In the genomic region with DNA sequence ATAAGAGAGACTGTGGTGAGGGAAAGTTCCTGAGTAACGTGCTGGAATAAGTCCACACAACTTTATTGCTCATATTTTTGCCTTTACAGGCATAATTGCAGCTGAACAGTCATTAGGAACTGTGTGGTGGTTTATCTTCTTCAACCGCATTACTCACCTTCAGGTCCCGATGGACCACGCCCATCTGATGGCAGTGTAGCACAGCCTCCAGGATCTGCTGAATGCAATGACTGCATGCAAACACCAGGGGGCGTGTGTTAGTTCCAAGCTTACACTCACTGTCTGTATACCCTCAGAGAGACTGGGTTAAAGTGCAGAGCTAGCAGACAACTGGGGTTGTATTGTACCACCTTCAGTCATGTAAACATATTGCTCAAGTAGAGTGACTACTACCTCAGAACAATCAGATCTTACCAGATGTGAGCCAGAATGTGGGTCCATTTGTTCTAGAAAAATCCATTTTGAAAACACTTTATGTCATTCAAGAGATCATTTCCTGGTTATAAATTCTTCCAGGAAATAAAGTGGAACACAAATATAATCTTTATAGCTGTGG, we compare ENCODE assay signal across 8 cellular contexts.
DNase-seq lines count a peak whose midpoint lies in the region; TF ChIP-seq lines count a peak whose summit lies in the region.

No MANE protein-coding gene starts in this region.

- H3K4me3 Mint-ChIP-seq in H9 (no peak overlapping the region), neural progenitor cell (no peak overlapping the region)
- no peak overlapping the region for H3K4me3 Mint-ChIP-seq in activated T-helper 1 cell treated with anti-CD3 and anti-CD28 coated beads, Interleukin-12 subunit alpha, Interleukin-12 subunit beta, Interleukin-2, Interleukin-4 antibody, amounts not matched to agents 30 ng/mL and 10 ng/mL and 1 ng/mL, durations not matched to agents 14 hours and 24 hours and 36 hours

- H3K27me3 ChIP-seq in H9 (ENCODE audit: insufficient read depth, low read length) (no peaks in the 10 kb centered on the region), Loucy (ENCODE audit: insufficient read depth, low read length, poor library complexity, severe bottlenecking) (no peaks in the 10 kb centered on the region), neural progenitor cell (no peaks in the 10 kb centered on the region), stomach (no peaks in the 10 kb centered on the region)

- no CpG with 5 or more reads among the region's 5 CpGs for WGBS in H9 (ENCODE audit: extremely low coverage, insufficient read length, low lambda C conversion rate)
- WGBS in stomach, 5 donors, result 13 to 16% (median 15%) methylated on average over 4 to 5 of the region's 5 CpGs

- no peak overlapping the region for H3K56ac ChIP-seq in H9 (ENCODE audit: insufficient read length, low read depth, low read length)

- no peak overlapping the region for H3K14ac ChIP-seq in H9 (ENCODE audit: insufficient read depth, low read length)

- no peak overlapping the region for H3K23ac ChIP-seq in H9 (ENCODE audit: insufficient read length, low read depth, low read length)

- no peaks in the 10 kb centered on the region for H3K4me1 ChIP-seq in H9 (ENCODE audit: insufficient read depth, low read length)
- peaks cover 11% of the 10 kb centered on the region for H3K4me1 ChIP-seq in Loucy (ENCODE audit: insufficient read depth, low read length, poor library complexity, severe bottlenecking)
- no peaks in the 10 kb centered on the region for H3K4me1 ChIP-seq in neural progenitor cell
- H3K4me1 ChIP-seq in stomach, result peaks cover 5 to 18% (median 12%) of the 10 kb centered on the region in 4 donors

- no peak overlapping the region for H2AFZ ChIP-seq in H9 (ENCODE audit: low read length)
- H2AFZ ChIP-seq in Loucy (ENCODE audit: low read length), result no peak overlapping the region
- no peak overlapping the region for H2AFZ ChIP-seq in neural progenitor cell (replicated peaks)

- H3K79me2 ChIP-seq in H9 (ENCODE audit: insufficient read depth, low read length) (no peaks in the 10 kb centered on the region), Loucy (ENCODE audit: insufficient read depth, low read length) (no peaks in the 10 kb centered on the region), neural progenitor cell (ENCODE audit: low read depth) (no peaks in the 10 kb centered on the region)

- no peak overlapping the region for H3K4ac ChIP-seq in H9 (ENCODE audit: low read depth, low read length)

- peak; percentile 1 for DNase-seq in GF-D8 (lab: John Stamatoyannopoulos, UW)
- DNase-seq in H9, result peak; percentile 93
- DNase-seq in RWPE1 (ENCODE audit: low spot score), result peak; percentile 91
- DNase-seq in activated T-helper 1 cell treated with anti-CD3 and anti-CD28 coated beads, Interleukin-12 subunit alpha, Interleukin-12 subunit beta, Interleukin-2, Interleukin-4 antibody, amounts not matched to agents 30 ng/mL and 10 ng/mL and 1 ng/mL, durations not matched to agents 14 hours and 24 hours and 36 hours (ENCODE audit: low spot score), result peak; percentile 87
- peak; percentile 95 for DNase-seq in fibroblast of pulmonary artery (ENCODE audit: low read depth)
- peak; percentile 91 for DNase-seq in neural progenitor cell (ENCODE audit: low spot score)
- DNase-seq in stomach, result peak; percentile 91

- TF ChIP-seq CTCF in H9 (conservative IDR thresholded peaks at IDR 0.05) (peak; percentile 97), Loucy (conservative IDR thresholded peaks at IDR 0.05; ENCODE audit: low read length) (peak; percentile 98), RWPE1 (conservative IDR thresholded peaks at IDR 0.05; ENCODE audit: low read depth) (peak; percentile 88), fibroblast of pulmonary artery (IDR thresholded peaks at IDR 0.05; ENCODE audit: low read length, missing control alignments) (peak; percentile 100), neural progenitor cell (IDR thresholded peaks at IDR 0.05) (peak; percentile 95), stomach (IDR thresholded peaks at IDR 0.05) (peak in 6 of 7 experiments; percentile 72 to 99 (median 98))

- H3T11ph ChIP-seq in H9 (ENCODE audit: low read length), result no peak overlapping the region

- H3K23me2 ChIP-seq in H9 (ENCODE audit: insufficient read length, low read depth, low read length, poor library complexity, severe bottlenecking), result no peaks in the 10 kb centered on the region

- H3K9me2 ChIP-seq in Loucy (replicated peaks; ENCODE audit: low read depth, low read length), result no peaks in the 10 kb centered on the region

- no peak overlapping the region for H4K5ac ChIP-seq in H9 (ENCODE audit: insufficient read length, low read depth, low read length)

- no peak overlapping the region for H4K8ac ChIP-seq in H9 (replicated peaks; ENCODE audit: insufficient read length, low read depth, low read length)

- H3K9me3 Mint-ChIP-seq in H9 (no peaks in the 10 kb centered on the region), neural progenitor cell (no peaks in the 10 kb centered on the region)
- H3K9me3 Mint-ChIP-seq in activated T-helper 1 cell treated with anti-CD3 and anti-CD28 coated beads, Interleukin-12 subunit alpha, Interleukin-12 subunit beta, Interleukin-2, Interleukin-4 antibody, amounts not matched to agents 30 ng/mL and 10 ng/mL and 1 ng/mL, durations not matched to agents 14 hours and 24 hours and 36 hours, result no peaks in the 10 kb centered on the region

- no peak overlapping the region for H3K4me3 ChIP-seq in Loucy (ENCODE audit: low read length, poor library complexity, severe bottlenecking)
- no peak overlapping the region for H3K4me3 ChIP-seq in fibroblast of pulmonary artery (replicated peaks; ENCODE audit: low read depth, low read length)
- no peak overlapping the region for H3K4me3 ChIP-seq in neural progenitor cell
- no peak overlapping the region for H3K4me3 ChIP-seq in stomach

- H2BK120ac ChIP-seq in H9 (ENCODE audit: low read depth, low read length, poor library complexity, severe bottlenecking), result no peak overlapping the region

- H4K20me1 ChIP-seq in H9 (ENCODE audit: control insufficient read depth, insufficient read depth, insufficient read length), result no peaks in the 10 kb centered on the region
- H4K20me1 ChIP-seq in Loucy (ENCODE audit: insufficient read depth, low read length, poor library complexity, severe bottlenecking), result no peaks in the 10 kb centered on the region
- no peaks in the 10 kb centered on the region for H4K20me1 ChIP-seq in neural progenitor cell (ENCODE audit: low read depth)

- H3K4me2 ChIP-seq in H9 (ENCODE audit: insufficient read depth, insufficient read length, low read length), result no peak overlapping the region
- H3K4me2 ChIP-seq in Loucy (ENCODE audit: low read depth, low read length, poor library complexity, severe bottlenecking), result peak overlapping the region; percentile 36
- H3K4me2 ChIP-seq in neural progenitor cell, result no peak overlapping the region

- H2BK5ac ChIP-seq in H9 (ENCODE audit: insufficient read length, low read length), result no peak overlapping the region

- no peaks in the 10 kb centered on the region for H3K27me3 Mint-ChIP-seq in H9 (ENCODE audit: low read depth)
- no peaks in the 10 kb centered on the region for H3K27me3 Mint-ChIP-seq in activated T-helper 1 cell treated with anti-CD3 and anti-CD28 coated beads, Interleukin-12 subunit alpha, Interleukin-12 subunit beta, Interleukin-2, Interleukin-4 antibody, amounts not matched to agents 30 ng/mL and 10 ng/mL and 1 ng/mL, durations not matched to agents 14 hours and 24 hours and 36 hours (ENCODE audit: insufficient read depth)
- no peaks in the 10 kb centered on the region for H3K27me3 Mint-ChIP-seq in neural progenitor cell (ENCODE audit: insufficient read depth, low read depth)

- no peak for TF ChIP-seq POLR2A in stomach (IDR thresholded peaks at IDR 0.05)

- CTCF ChIA-PET in RWPE1 (lab: Yijun Ruan, JAX), result interaction anchor here (0.6 to 1.9 kb wide), 18 partner anchors 10 to 1254 kb away, joined by 3 to 13 read pairs (median 4); no protein-coding TSS in a partner anchor

- no peak for TF ChIP-seq EP300 in stomach (IDR thresholded peaks at IDR 0.05)

- H4K91ac ChIP-seq in H9 (ENCODE audit: insufficient read length, low read depth, low read length), result no peak overlapping the region

- H3K79me1 ChIP-seq in H9 (ENCODE audit: insufficient read depth, low read depth, low read length, poor library complexity, severe bottlenecking), result no peaks in the 10 kb centered on the region

- H3K9me3 ChIP-seq in H9 (ENCODE audit: control insufficient read depth, low read depth, low read length) (no peaks in the 10 kb centered on the region), Loucy (ENCODE audit: insufficient read depth, low read depth, low read length) (no peaks in the 10 kb centered on the region), neural progenitor cell (ENCODE audit: low read depth) (no peaks in the 10 kb centered on the region), stomach (no peaks in the 10 kb centered on the region)

- POLR2A ChIA-PET in RWPE1 (lab: Yijun Ruan, JAX; ENCODE audit: low non-redundant PET), result no interaction called here

- H3K27ac ChIP-seq in H9 (ENCODE audit: insufficient read length, low read depth, low read length), result no peak overlapping the region
- no peak overlapping the region for H3K27ac ChIP-seq in RWPE1
- no peak overlapping the region for H3K27ac ChIP-seq in neural progenitor cell
- H3K27ac ChIP-seq in stomach, result peak overlapping the region in 4 of 5 donors; percentile 53 to 78 (median 72)

- no peak overlapping the region for H2BK12ac ChIP-seq in H9 (ENCODE audit: insufficient read length, low read depth, low read length)

- intact Hi-C loops in activated T-helper 1 cell treated with anti-CD3 and anti-CD28 coated beads, Interleukin-12 subunit alpha, Interleukin-12 subunit beta, Interleukin-2, Interleukin-4 antibody, amounts not matched to agents 30 ng/mL and 10 ng/mL and 1 ng/mL, durations not matched to agents 14 hours and 24 hours and 36 hours (cut with micrococcal nuclease), result loop anchor here (1.0 to 10.0 kb wide), 15 partner anchors 8 to 523 kb away; no protein-coding TSS in a partner anchor
- intact Hi-C loops in stomach (cut with DNase I; ENCODE audit: low total_unique reads), result no loop called here

- no peak overlapping the region for H2BK15ac ChIP-seq in H9 (ENCODE audit: low read depth, low read length)

- no peak overlapping the region for H2AK5ac ChIP-seq in H9 (ENCODE audit: insufficient read length, low read length)

- H3K27ac Mint-ChIP-seq in H9 (no peak overlapping the region), neural progenitor cell (no peak overlapping the region)
- peak overlapping the region; percentile 49 for H3K27ac Mint-ChIP-seq in activated T-helper 1 cell treated with anti-CD3 and anti-CD28 coated beads, Interleukin-12 subunit alpha, Interleukin-12 subunit beta, Interleukin-2, Interleukin-4 antibody, amounts not matched to agents 30 ng/mL and 10 ng/mL and 1 ng/mL, durations not matched to agents 14 hours and 24 hours and 36 hours

- H3K9ac ChIP-seq in H9 (ENCODE audit: extremely low read depth, insufficient read length, low read length), result no peak overlapping the region
- no peak overlapping the region for H3K9ac ChIP-seq in Loucy (ENCODE audit: low read depth, low read length, poor library complexity, severe bottlenecking)
- no peak overlapping the region for H3K9ac ChIP-seq in neural progenitor cell

- H2BK20ac ChIP-seq in H9 (ENCODE audit: low read depth, low read length, poor library complexity, severe bottlenecking), result no peak overlapping the region

- no peak overlapping the region for H3K18ac ChIP-seq in H9 (ENCODE audit: insufficient read length, low read depth, low read length)

- H3K36me3 Mint-ChIP-seq in H9 (ENCODE audit: insufficient read depth in 1 of 3, low read depth in 3 of 3) (no peaks in the 10 kb centered on the region), neural progenitor cell (peaks cover 5% of the 10 kb centered on the region)
- H3K36me3 Mint-ChIP-seq in activated T-helper 1 cell treated with anti-CD3 and anti-CD28 coated beads, Interleukin-12 subunit alpha, Interleukin-12 subunit beta, Interleukin-2, Interleukin-4 antibody, amounts not matched to agents 30 ng/mL and 10 ng/mL and 1 ng/mL, durations not matched to agents 14 hours and 24 hours and 36 hours (ENCODE audit: low read depth), result peaks cover 23% of the 10 kb centered on the region

- H3K36me3 ChIP-seq in Loucy (ENCODE audit: insufficient read depth, low read length), result peaks cover 10% of the 10 kb centered on the region; the same call in 1 of the 2 replicates
- no peaks in the 10 kb centered on the region for H3K36me3 ChIP-seq in neural progenitor cell
- H3K36me3 ChIP-seq in stomach, result peaks cover 0 to 13% (median 3%) of the 10 kb centered on the region in 4 donors

- H3K4me1 Mint-ChIP-seq in H9 (peaks cover 7 to 9% of the 10 kb centered on the region in 2 experiments), neural progenitor cell (peaks cover 4% of the 10 kb centered on the region)
- H3K4me1 Mint-ChIP-seq in activated T-helper 1 cell treated with anti-CD3 and anti-CD28 coated beads, Interleukin-12 subunit alpha, Interleukin-12 subunit beta, Interleukin-2, Interleukin-4 antibody, amounts not matched to agents 30 ng/mL and 10 ng/mL and 1 ng/mL, durations not matched to agents 14 hours and 24 hours and 36 hours (ENCODE audit: low read depth), result peaks cover 30% of the 10 kb centered on the region

- no peaks in the 10 kb centered on the region for H3F3A ChIP-seq in Loucy (ENCODE audit: low read depth)
- no peaks in the 10 kb centered on the region for H3F3A ChIP-seq in neural progenitor cell (ENCODE audit: low read depth)

Comparison
In these comparisons a context has a peak if more than half of its experiments do, and no peak if none do; other contexts are left out.
1. DNase-seq: peak in every context shown above with its lines; median percentile 95 in fibroblast of pulmonary artery; 93 in H9; 91 in RWPE1; 91 in neural progenitor cell; 91 in stomach; 87 in activated T-helper 1 cell treated with anti-CD3 and anti-CD28 coated beads, Interleukin-12 subunit alpha, Interleukin-12 subunit beta, Interleukin-2, Interleukin-4 antibody, amounts not matched to agents 30 ng/mL and 10 ng/mL and 1 ng/mL, durations not matched to agents 14 hours and 24 hours and 36 hours; 1 in GF-D8.
2. H3K27ac ChIP-seq: peak in stomach (4 of 5); none in H9 (single experiment), RWPE1 (single experiment) and neural progenitor cell (single experiment).
3. Peak in every context shown above with its lines, with median percentiles within 50 percentile points of each other: CTCF ChIP-seq.